ENCODE assay signal across 29 cellular contexts in genomic region chr1:205585835-205586785, GRCh38. TPM values are rescaled to one million over a fixed set of nuclear protein-coding genes. Genes with fewer than 3 reads are reported as not detected.
A peak's percentile ranks its signal among the peaks of the same experiment; 100 is the strongest.
DNase-seq lines count a peak whose midpoint lies in the region; ATAC-seq and TF ChIP-seq lines count a peak whose summit lies in the region.
"Had no signal": no experiment of that assay in that cellular context is flagged by ENCODE, and none has a peak within 500 bp of the region (broad histone marks: within the 10 kb centered on the region; RNA-seq: fewer than 3 reads in every experiment).

No MANE protein-coding gene starts in this region.

- DNase-seq in NCI-H146 (lab: John Stamatoyannopoulos, UW) (peak; percentile 84), body of pancreas (peak; percentile 49 to 75 (median 67)), mesenteric fat pad (ENCODE audit: low spot score) (peak; percentile 68), HEK293T (ENCODE audit: extremely low spot score) (no peak), DMS153 (lab: John Stamatoyannopoulos, UW) (no peak)
- DNase-seq in stimulated activated naive B cell treated with anti-CD40 and anti-IgM and Interleukin-4, amounts not matched to agents 10 μg/mL and 1 μg/mL and 100 μg/mL, for 72 hours: no peak
- DNase-seq in stimulated activated CD4-positive, alpha-beta T cell treated with anti-CD3 and anti-CD28 coated beads, Interleukin-4, amount 100 ng/mL, for 4 hours: no peak
- DNase-seq: activated gamma-delta T cell; activated T-cell treated with anti-CD3 and anti-CD28 coated beads, Interleukin-2, amount 50 U/mL, for 24 hours; caudate nucleus; CD8-positive, alpha-beta memory T cell; dermis blood vessel endothelial cell; DMS 273 treated with DMSO at 0.1 percent for 48 hours; hypothalamus; IMR-90; left colon; mucosa of descending colon; NCI-H1048; NCI-H187 treated with DMSO at 0.1 percent for 48 hours; NCI-H524; Right ventricle myocardium superior; stimulated activated CD4-positive, alpha-beta T cell treated with anti-CD3 and anti-CD28 coated beads, Interleukin-2, amount 100 ng/mL, for 24 hours; stimulated activated CD8-positive, alpha-beta memory T cell treated with anti-CD3 and anti-CD28 coated beads, Interleukin-4, amount 100 ng/mL, for 48 hours; T-helper 17 cell; upper lobe of left lung had no signal

- peak overlapping the region in 3 of 4 donors; percentile 41 to 48 (median 42) for H3K27ac ChIP-seq in body of pancreas
- H3K27ac ChIP-seq: gastroesophageal sphincter had no signal

- no peaks in the 10 kb centered on the region for H3K36me3 Mint-ChIP-seq in stimulated activated naive B cell treated with anti-CD40 and anti-IgM and Interleukin-4, amounts not matched to agents 10 μg/mL and 1 μg/mL and 100 μg/mL, for 72 hours
- H3K36me3 Mint-ChIP-seq: activated naive CD8-positive, alpha-beta T cell treated with anti-CD3 and anti-CD28 coated beads, Interleukin-2, amount 10 ng/mL, durations not matched to agents 7 days and 5 days; CD8-positive, alpha-beta memory T cell had no signal

- H3K4me1 ChIP-seq in body of pancreas: peaks cover 51% of the 10 kb centered on the region

- no peak for TF ChIP-seq POLR2A in body of pancreas (IDR thresholded peaks at IDR 0.05)
- no peak for TF ChIP-seq POLR2A in GM18505 (IDR thresholded peaks at IDR 0.05; ENCODE audit: borderline replicate concordance, extremely low read depth, insufficient read depth, insufficient read length)

- no peak overlapping the region for H3K4me3 Mint-ChIP-seq in stimulated activated naive B cell treated with anti-CD40 and anti-IgM and Interleukin-4, amounts not matched to agents 10 μg/mL and 1 μg/mL and 100 μg/mL, for 72 hours
- H3K4me3 Mint-ChIP-seq: activated naive CD8-positive, alpha-beta T cell treated with anti-CD3 and anti-CD28 coated beads, Interleukin-2, amount 10 ng/mL, durations not matched to agents 7 days and 5 days; activated T-cell treated with anti-CD3 and anti-CD28 coated beads, Interleukin-2, amount 50 U/mL, for 24 hours; CD8-positive, alpha-beta memory T cell; T-helper 17 cell had no signal

- no peak overlapping the region for H3K4me3 ChIP-seq in body of pancreas
- H3K4me3 ChIP-seq: gastroesophageal sphincter, mucosa of descending colon, smooth muscle cell, upper lobe of left lung had no signal

- no peaks in the 10 kb centered on the region for H3K9me3 Mint-ChIP-seq in stimulated activated naive B cell treated with anti-CD40 and anti-IgM and Interleukin-4, amounts not matched to agents 10 μg/mL and 1 μg/mL and 100 μg/mL, for 72 hours
- H3K9me3 Mint-ChIP-seq: activated naive CD8-positive, alpha-beta T cell treated with anti-CD3 and anti-CD28 coated beads, Interleukin-2, amount 10 ng/mL, durations not matched to agents 7 days and 5 days; activated T-cell treated with anti-CD3 and anti-CD28 coated beads, Interleukin-2, amount 50 U/mL, for 24 hours; CD8-positive, alpha-beta memory T cell had no signal

- no peaks in the 10 kb centered on the region for H3K27me3 ChIP-seq in body of pancreas
- H3K27me3 ChIP-seq: upper lobe of left lung had no signal

- ATAC-seq in body of pancreas (peak; percentile 48), GM18505 (IDR thresholded peaks at IDR 0.05; ENCODE audit: unreplicated experiment) (no peak)
- no peak for ATAC-seq in stimulated activated naive B cell treated with anti-CD40 and anti-IgM and Interleukin-4, amounts not matched to agents 10 μg/mL and 1 μg/mL and 100 μg/mL, for 72 hours (replicated peaks)
- ATAC-seq: gastroesophageal sphincter, T-helper 17 cell had no signal

- no peaks in the 10 kb centered on the region for H3K36me3 ChIP-seq in body of pancreas (replicated peaks in 1 of 2; ENCODE audit: insufficient read depth in 1 of 2, low read depth in 2 of 2)
- H3K36me3 ChIP-seq: gastroesophageal sphincter, upper lobe of left lung had no signal

- WGBS in body of pancreas, 2 donors: 52 to 74% methylated on average over 8 to 12 of the region's 13 CpGs

- POLR2A ChIA-PET in HEK293T (lab: Yijun Ruan, JAX): no interaction called here

- CTCF ChIA-PET in HEK293T (lab: Yijun Ruan, JAX): no interaction called here

- H3K9me3 ChIP-seq in body of pancreas: no peaks in the 10 kb centered on the region
- H3K9me3 ChIP-seq: gastroesophageal sphincter, mucosa of descending colon, upper lobe of left lung had no signal

- H3K4me1 Mint-ChIP-seq in stimulated activated naive B cell treated with anti-CD40 and anti-IgM and Interleukin-4, amounts not matched to agents 10 μg/mL and 1 μg/mL and 100 μg/mL, for 72 hours: peaks cover 25 to 36% of the 10 kb centered on the region in 2 donors

- intact Hi-C loops in body of pancreas (cut with DNase I): no loop called here

- peaks cover 0 to 11% of the 10 kb centered on the region in 2 donors for H3K27me3 Mint-ChIP-seq in stimulated activated naive B cell treated with anti-CD40 and anti-IgM and Interleukin-4, amounts not matched to agents 10 μg/mL and 1 μg/mL and 100 μg/mL, for 72 hours
- H3K27me3 Mint-ChIP-seq: activated naive CD8-positive, alpha-beta T cell treated with anti-CD3 and anti-CD28 coated beads, Interleukin-2, amount 10 ng/mL, durations not matched to agents 7 days and 5 days; activated T-cell treated with anti-CD3 and anti-CD28 coated beads, Interleukin-2, amount 50 U/mL, for 24 hours; CD8-positive, alpha-beta memory T cell had no signal

- TF ChIP-seq CTCF in body of pancreas (IDR thresholded peaks at IDR 0.05): no peak

- H3K27ac Mint-ChIP-seq in stimulated activated naive B cell treated with anti-CD40 and anti-IgM and Interleukin-4, amounts not matched to agents 10 μg/mL and 1 μg/mL and 100 μg/mL, for 72 hours: peak overlapping the region; percentile 28
- H3K27ac Mint-ChIP-seq: activated naive CD8-positive, alpha-beta T cell treated with anti-CD3 and anti-CD28 coated beads, Interleukin-2, amount 10 ng/mL, durations not matched to agents 7 days and 5 days; activated T-cell treated with anti-CD3 and anti-CD28 coated beads, Interleukin-2, amount 50 U/mL, for 24 hours; T-helper 17 cell had no signal

TF ChIP-seq in HEK293T, 16 proteins besides CTCF, POLR2A, EP300 and RAD21:
- TF ChIP-seq BHLHE40 (IDR thresholded peaks at IDR 0.05; ENCODE audit: borderline replicate concordance) (no peak), PKNOX1 (IDR thresholded peaks at IDR 0.05) (no peak), CTBP1 (IDR thresholded peaks at IDR 0.05; ENCODE audit: borderline replicate concordance) (no peak), SP1 (IDR thresholded peaks at IDR 0.05) (no peak), FOXK2 (IDR thresholded peaks at IDR 0.05) (no peak), LEF1 (IDR thresholded peaks at IDR 0.05; ENCODE audit: borderline replicate concordance) (no peak), SUZ12 (IDR thresholded peaks at IDR 0.05) (no peak), ARNT (IDR thresholded peaks at IDR 0.05) (no peak), ELF4 (IDR thresholded peaks at IDR 0.05) (no peak), HDGF (IDR thresholded peaks at IDR 0.05; ENCODE audit: borderline replicate concordance) (no peak), FOXA1 (IDR thresholded peaks at IDR 0.05) (no peak), ZNF384 (IDR thresholded peaks at IDR 0.05) (no peak)
TF ChIP-seq in HEK293T: peak in this region for 0.

RNA-seq across cellular contexts. Expression of gene ELK4, which starts 45.7 kb away (rescaled TPM):
- total RNA-seq in body of pancreas (10 to 100 TPM; 16.6 to 17.8 TPM), mesenteric fat pad (70.2 TPM)

Comparison
In these comparisons a context has a peak if more than half of its experiments do, and no peak if none do; other contexts are left out.
1. DNase-seq: peak in NCI-H146 (single experiment), body of pancreas (4 of 4) and mesenteric fat pad (single experiment); none in stimulated activated naive B cell treated with anti-CD40 and anti-IgM and Interleukin-4, amounts not matched to agents 10 μg/mL and 1 μg/mL and 100 μg/mL, for 72 hours (single experiment), HEK293T (single experiment), DMS153 (single experiment) and stimulated activated CD4-positive, alpha-beta T cell treated with anti-CD3 and anti-CD28 coated beads, Interleukin-4, amount 100 ng/mL, for 4 hours (0 of 2).